ENCODE assay signal across 9 cellular contexts in the genomic region with DNA sequence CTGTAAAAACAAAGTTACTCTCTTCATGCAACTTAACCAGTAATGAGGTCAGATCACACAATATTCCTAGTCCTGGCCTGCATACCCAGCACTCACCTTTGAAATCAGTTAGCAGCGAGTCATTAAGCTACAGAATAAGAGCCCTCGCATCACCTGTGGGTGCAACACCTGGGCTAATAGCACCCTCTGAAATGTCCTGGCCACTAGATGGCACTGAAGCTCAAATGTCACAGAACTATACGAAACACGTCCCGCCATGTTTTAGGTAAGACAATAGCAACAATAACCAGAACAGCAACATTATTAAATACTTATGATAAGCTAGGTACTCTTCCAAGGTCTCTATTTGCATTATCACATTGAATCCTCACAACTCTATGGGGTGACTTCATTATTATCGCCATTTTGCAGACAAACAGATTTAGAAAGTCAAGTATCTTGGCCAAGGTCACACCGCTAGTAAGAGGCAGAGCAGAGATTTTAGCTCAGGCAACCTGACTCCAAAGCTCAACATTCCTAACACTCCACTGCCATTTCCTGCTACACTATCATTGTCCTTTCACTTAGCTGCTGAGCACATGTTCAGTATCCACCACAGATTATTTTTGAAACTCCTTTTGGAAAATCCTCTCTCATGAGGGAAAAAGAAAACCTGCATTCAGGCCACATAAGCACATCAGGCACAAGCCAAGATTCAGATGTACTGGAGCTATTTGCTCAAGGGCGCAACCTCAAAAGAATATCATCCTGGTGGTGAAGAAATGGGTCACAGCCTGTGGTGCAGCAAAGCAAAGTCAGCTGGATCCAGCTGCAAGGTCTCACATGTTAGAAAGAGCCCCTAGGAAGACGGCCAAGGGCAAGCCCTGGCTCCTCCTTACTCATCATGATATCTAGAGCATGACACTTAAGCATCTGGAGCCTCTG. TPM values are rescaled to one million over a fixed set of nuclear protein-coding genes. Genes with fewer than 3 reads are reported as not detected.
DNase-seq lines count a peak whose midpoint lies in the region; ATAC-seq and TF ChIP-seq lines count a peak whose summit lies in the region.
"Had no signal": no experiment of that assay in that cellular context is flagged by ENCODE, and none has a peak within 500 bp of the region (broad histone marks: within the 10 kb centered on the region; RNA-seq: fewer than 3 reads in every experiment).

No MANE protein-coding gene starts in this region.

- no peak overlapping the region for H3K27ac Mint-ChIP-seq in activated CD4-positive, alpha-beta memory T cell treated with anti-CD3 and anti-CD28 coated beads, Interleukin-2, amount 10 ng/mL, durations not matched to agents 7 days and 5 days

- no peak for TF ChIP-seq EP300 in stomach (IDR thresholded peaks at IDR 0.05)

- peak in 2 of 7 experiments; percentile 8 to 19 for TF ChIP-seq CTCF in stomach (IDR thresholded peaks at IDR 0.05)

- H3K4me3 ChIP-seq in right cardiac atrium (ENCODE audit: low read length) (no peak overlapping the region), stomach (no peak overlapping the region)

- H3K4me1 Mint-ChIP-seq in activated CD4-positive, alpha-beta memory T cell treated with anti-CD3 and anti-CD28 coated beads, Interleukin-2, amount 10 ng/mL, durations not matched to agents 7 days and 5 days = no peaks in the 10 kb centered on the region

- no peaks in the 10 kb centered on the region for H3K9me3 ChIP-seq in right cardiac atrium (ENCODE audit: control insufficient read depth, low read length)
- no peaks in the 10 kb centered on the region for H3K9me3 ChIP-seq in stomach

- H3K27ac ChIP-seq in right cardiac atrium (ENCODE audit: low read length) = no peak overlapping the region
- peak overlapping the region in 2 of 5 donors; percentile 30 to 38 for H3K27ac ChIP-seq in stomach

- CTCF ChIA-PET in activated CD4-positive, alpha-beta memory T cell treated with anti-CD3 and anti-CD28 coated beads, Interleukin-2, amount 10 ng/mL, durations not matched to agents 7 days and 5 days (lab: Charles Lee) = interaction anchor here (0.8 to 1.8 kb wide), 5 partner anchors 9 to 137 kb away, joined by 3 to 8 read pairs (median 4); no protein-coding TSS in a partner anchor

- H3K27me3 ChIP-seq in right cardiac atrium (ENCODE audit: control insufficient read depth, insufficient read depth) = no peaks in the 10 kb centered on the region
- H3K27me3 ChIP-seq in stomach = no peaks in the 10 kb centered on the region

- WGBS in right cardiac atrium = 63% methylated on average over 9 of the region's 9 CpGs
- WGBS in stomach, 5 donors = 68 to 74% (median 70%) methylated on average over 9 of the region's 9 CpGs

- H3K36me3 ChIP-seq in stomach = no peaks in the 10 kb centered on the region

- peaks cover 5% of the 10 kb centered on the region for H3K27me3 Mint-ChIP-seq in activated CD4-positive, alpha-beta memory T cell treated with anti-CD3 and anti-CD28 coated beads, Interleukin-2, amount 10 ng/mL, durations not matched to agents 7 days and 5 days

- no peaks in the 10 kb centered on the region for H3K36me3 Mint-ChIP-seq in activated CD4-positive, alpha-beta memory T cell treated with anti-CD3 and anti-CD28 coated beads, Interleukin-2, amount 10 ng/mL, durations not matched to agents 7 days and 5 days (ENCODE audit: low read depth)

- DNase-seq in NCI-H1417 (lab: John Stamatoyannopoulos, UW) = peak; percentile 27 to 76 (median 43)
- no peak for DNase-seq in NCI-H1417 treated with DMSO at 0.1 percent for 48 hours (lab: John Stamatoyannopoulos, UW)
- peak; percentile 50 to 55 for DNase-seq in Kasumi-1 (lab: John Stamatoyannopoulos, UW)
- DNase-seq in activated CD4-positive, alpha-beta memory T cell treated with anti-CD3 and anti-CD28 coated beads, Interleukin-2, amount 10 ng/mL, durations not matched to agents 7 days and 5 days = peak; percentile 20
- DNase-seq in right cardiac atrium = no peak
- DNase-seq in stomach = peak; percentile 29

- no peak overlapping the region for H3K4me3 Mint-ChIP-seq in activated CD4-positive, alpha-beta memory T cell treated with anti-CD3 and anti-CD28 coated beads, Interleukin-2, amount 10 ng/mL, durations not matched to agents 7 days and 5 days

- TF ChIP-seq POLR2A in stomach (IDR thresholded peaks at IDR 0.05) = no peak

- H3K4me1 ChIP-seq in right cardiac atrium (ENCODE audit: control insufficient read depth, insufficient read depth, low read length) (peaks cover 2% of the 10 kb centered on the region), stomach (no peaks in the 10 kb centered on the region)

- POLR2A ChIA-PET in activated CD4-positive, alpha-beta memory T cell treated with anti-CD3 and anti-CD28 coated beads, Interleukin-2, amount 10 ng/mL, durations not matched to agents 7 days and 5 days (lab: Charles Lee) = interaction anchor here (0.6 to 1.4 kb wide), 2 partner anchors 26 to 252 kb away, joined by 3 read pairs; no protein-coding TSS in a partner anchor

- intact Hi-C loops in right cardiac atrium (cut with DNase I) (loop anchor here in 1 of 4 donors (10.0 kb wide), 1 partner anchor 130 kb away; no protein-coding TSS in a partner anchor), stomach (cut with DNase I; ENCODE audit: low total_unique reads) (no loop called here)

- H3K9me3 Mint-ChIP-seq in activated CD4-positive, alpha-beta memory T cell treated with anti-CD3 and anti-CD28 coated beads, Interleukin-2, amount 10 ng/mL, durations not matched to agents 7 days and 5 days = no peaks in the 10 kb centered on the region

- peak; percentile 59 to 65 for ATAC-seq in right cardiac atrium
- no peak for ATAC-seq in HG03571 (IDR thresholded peaks at IDR 0.05; ENCODE audit: unreplicated experiment)
- no peak for ATAC-seq in GM21825 (IDR thresholded peaks at IDR 0.05; ENCODE audit: unreplicated experiment)

RNA-seq across cellular contexts. Expression of a gene that starts 59.5 kb away (rescaled TPM):
- total RNA-seq in activated CD4-positive, alpha-beta memory T cell treated with anti-CD3 and anti-CD28 coated beads, Interleukin-2, amount 10 ng/mL, durations not matched to agents 7 days and 5 days = not detected
- total RNA-seq in right cardiac atrium = 10 to 100 TPM; 13.6 to 20.9 (median 17.2) TPM
- 10.5 TPM for polyA plus RNA-seq in right cardiac atrium
- total RNA-seq in stomach = 10 to 100 TPM in 3 of 5 donors, 1 to 10 TPM in 2; 8.0 to 32.3 (median 17.1) TPM
- 1 to 10 TPM; 1.1 to 1.7 (median 1.7) TPM for polyA plus RNA-seq in stomach
- polyA plus RNA-seq: BJ had no signal

Comparison
In these comparisons a context has a peak if more than half of its experiments do, and no peak if none do; other contexts are left out.
1. DNase-seq: peak in NCI-H1417 (3 of 3), Kasumi-1 (2 of 2), activated CD4-positive, alpha-beta memory T cell treated with anti-CD3 and anti-CD28 coated beads, Interleukin-2, amount 10 ng/mL, durations not matched to agents 7 days and 5 days (single experiment) and stomach (single experiment); none in NCI-H1417 treated with DMSO at 0.1 percent for 48 hours (single experiment) and right cardiac atrium (0 of 3).
2. ATAC-seq: peak in right cardiac atrium (2 of 2); none in HG03571 (single experiment) and GM21825 (single experiment).
3. RNA of a gene that starts 59.5 kb away (total RNA-seq): 13.6 to 20.9 TPM in right cardiac atrium and 8.0 to 32.3 TPM in stomach; not detected in activated CD4-positive, alpha-beta memory T cell treated with anti-CD3 and anti-CD28 coated beads, Interleukin-2, amount 10 ng/mL, durations not matched to agents 7 days and 5 days; every median in the first group is over 4 times any median in the second.